27 cellular contexts compared by ENCODE assay signal in the genomic region with DNA sequence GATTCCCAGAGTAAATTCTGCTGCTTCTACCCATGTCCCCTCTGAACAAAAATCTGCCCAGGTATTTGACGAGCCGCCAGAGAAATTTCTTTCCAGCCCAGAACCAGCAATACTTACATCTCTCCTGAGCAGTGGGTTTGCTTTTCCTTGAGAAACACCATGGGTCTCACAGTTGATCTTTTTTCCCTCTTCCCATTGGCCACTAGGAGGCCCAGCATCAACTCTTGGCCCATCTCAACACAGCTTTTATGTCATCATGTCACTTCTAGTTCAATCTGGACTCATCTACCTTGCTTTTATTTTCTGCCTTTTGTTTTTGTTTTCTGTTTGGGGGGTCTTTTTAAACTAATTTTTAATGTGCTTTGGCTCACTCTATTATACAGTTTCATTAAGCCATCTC. TPM values are rescaled to one million over a fixed set of nuclear protein-coding genes. Genes with fewer than 3 reads are reported as not detected.
DNase-seq lines count a peak whose midpoint lies in the region; ATAC-seq, FAIRE-seq and TF ChIP-seq lines count a peak whose summit lies in the region.
"Had no signal": no experiment of that assay in that cellular context is flagged by ENCODE, and none has a peak within 500 bp of the region (broad histone marks: within the 10 kb centered on the region; RNA-seq: fewer than 3 reads in every experiment).

No MANE protein-coding gene starts in this region.

- no peak for ATAC-seq in SK-N-SH treated with all-trans-retinoic acid at 6 μM for 48 hours
- peak; percentile 66 for ATAC-seq in K562
- no peak for ATAC-seq in HG03135 (IDR thresholded peaks at IDR 0.05; ENCODE audit: unreplicated experiment)
- ATAC-seq: activated CD8-positive, alpha-beta T cell treated with anti-CD3 and anti-CD28 coated beads for 36 hours; activated T-helper 17 cell treated with anti-CD3 and anti-CD28 coated beads, Interleukin-2, amount 50 U/mL, for 72 hours had no signal

- TF ChIP-seq POLR2A in K562 (conservative IDR thresholded peaks at IDR 0.05) (no peak), sigmoid colon (IDR thresholded peaks at IDR 0.05) (no peak)

- H3K4me1 ChIP-seq in SK-N-SH (ENCODE audit: control insufficient read depth in 1 of 2, insufficient read depth in 2 of 2, low read depth in 1 of 2, low read length in 1 of 2) (peaks cover 0 to 14% of the 10 kb centered on the region in 2 experiments; a peak in 1 of 4 replicates), Loucy (ENCODE audit: insufficient read depth, low read length, poor library complexity, severe bottlenecking) (no peaks in the 10 kb centered on the region), K562 (replicated peaks in 1 of 2; ENCODE audit: control insufficient read depth in 2 of 2, insufficient read depth in 2 of 2, low read length in 2 of 2) (no peaks in the 10 kb centered on the region), parathyroid adenoma (peaks cover 37% of the 10 kb centered on the region), sigmoid colon (no peaks in the 10 kb centered on the region)
- H3K4me1 ChIP-seq: testis, uterus had no signal

- CTCF ChIA-PET in SK-N-SH (lab: Yijun Ruan, JAX) = interaction anchor here (0.9 to 2.1 kb wide), 3 partner anchors 12 to 276 kb away, joined by 3 to 5 read pairs (median 3); no protein-coding TSS in a partner anchor
- CTCF ChIA-PET in K562 (lab: Yijun Ruan, JAX; ENCODE audit: low intra/inter-chr PET ratio) = interaction anchor here (0.5 kb wide), 1 partner anchor 421 kb away, joined by 6 read pairs; no protein-coding TSS in a partner anchor

- H3K9ac ChIP-seq in SK-N-SH (no peak overlapping the region), Loucy (ENCODE audit: low read depth, low read length, poor library complexity, severe bottlenecking) (no peak overlapping the region), K562 (ENCODE audit: insufficient read depth in 1 of 2, low read depth in 2 of 2, low read length in 2 of 2) (no peak overlapping the region), parathyroid adenoma (no peak overlapping the region)

- in situ Hi-C loops in K562 (cut with MboI) = no loop called here

- POLR2A ChIA-PET in SK-N-SH (lab: Yijun Ruan, JAX) = interaction anchor here (1.0 kb wide), 1 partner anchor 19 kb away, joined by 3 read pairs; a partner anchor contains a TSS
- POLR2A ChIA-PET in K562 (lab: Yijun Ruan, JAX) = interaction anchor here (0.6 to 0.9 kb wide), 2 partner anchors 75 to 115 kb away, joined by 3 to 4 read pairs; no protein-coding TSS in a partner anchor

- TF ChIP-seq CTCF in SK-N-SH (IDR thresholded peaks at IDR 0.05) = peak; percentile 13; the same call in 1 of the 2 replicates
- 0 out of 2 replicates have a peak, but pooled peaks have one; percentile 19 for TF ChIP-seq CTCF in Loucy (conservative IDR thresholded peaks at IDR 0.05; ENCODE audit: low read length)
- peak; percentile 13 to 47 (median 45); a peak in 4 of 6 replicates for TF ChIP-seq CTCF in K562 (IDR thresholded peaks at IDR 0.05 in 2 of 3, conservative IDR thresholded peaks at IDR 0.05 in 1 of 3; ENCODE audit: insufficient read depth in 2 of 3, low read depth in 1 of 3, low read length in 3 of 3)
- TF ChIP-seq CTCF in parathyroid adenoma (IDR thresholded peaks at IDR 0.05) = no peak
- TF ChIP-seq CTCF in sigmoid colon (IDR thresholded peaks at IDR 0.05) = no peak

- H2AFZ ChIP-seq in SK-N-SH (ENCODE audit: low read depth) (no peak overlapping the region), Loucy (ENCODE audit: low read length) (no peak overlapping the region), K562 (ENCODE audit: low read depth, low read length) (no peak overlapping the region), parathyroid adenoma (no peak overlapping the region)

- BruUV-seq in K562 (replicated peaks; lab: Mats Ljungman, UMichigan) = no TSS peak

- H3K4me3 ChIP-seq in SK-N-SH (ENCODE audit: low read depth in 2 of 2, low read length in 1 of 2) = no peak overlapping the region
- H3K4me3 ChIP-seq in Loucy (ENCODE audit: low read length, poor library complexity, severe bottlenecking) = no peak overlapping the region
- H3K4me3 ChIP-seq in K562 = no peak overlapping the region
- H3K4me3 ChIP-seq in parathyroid adenoma (ENCODE audit: low read depth, low read length) = no peak overlapping the region
- no peak overlapping the region for H3K4me3 ChIP-seq in sigmoid colon
- H3K4me3 ChIP-seq: dorsolateral prefrontal cortex, spleen, testis, uterus had no signal

- no peaks in the 10 kb centered on the region for H3K9me1 ChIP-seq in K562 (ENCODE audit: control insufficient read depth, insufficient read depth, low read length)

- DNase-seq in SK-N-SH (no peak), K562 (ENCODE audit: extremely low read depth in 1 of 4, low spot score in 3 of 4) (peak in 3 of 4 experiments; percentile 30 to 35 (median 34)), sigmoid colon (no peak), islet precursor cell (no peak)
- DNase-seq: 8988T; activated CD8-positive, alpha-beta T cell treated with anti-CD3 and anti-CD28 coated beads for 36 hours; amniotic stem cell; brain microvascular endothelial cell; CD4-positive, alpha-beta memory T cell; dorsolateral prefrontal cortex; Kasumi-1; mesenchymal stem cell; NCI-H1092 treated with DMSO at 0.1 percent for 48 hours; NCI-H1930; NCI-H2171 treated with DMSO at 0.1 percent for 48 hours; NCI-H524 treated with DMSO at 0.1 percent for 48 hours; posterior cingulate gyrus; spleen; stimulated activated CD8-positive, alpha-beta memory T cell treated with anti-CD3 and anti-CD28 coated beads, Interleukin-4, amount 100 ng/mL, for 48 hours; testis; uterus had no signal

- no peaks in the 10 kb centered on the region for H3F3A ChIP-seq in SK-N-SH (replicated peaks; ENCODE audit: insufficient read depth)
- no peaks in the 10 kb centered on the region for H3F3A ChIP-seq in Loucy (ENCODE audit: low read depth)

- FAIRE-seq in K562 (lab: Jason Lieb, UNC) = no peak
- FAIRE-seq: GM12892 had no signal

- no peaks in the 10 kb centered on the region for H3K79me2 ChIP-seq in SK-N-SH (ENCODE audit: insufficient read depth)
- H3K79me2 ChIP-seq in Loucy (ENCODE audit: insufficient read depth, low read length) = no peaks in the 10 kb centered on the region
- H3K79me2 ChIP-seq in K562 (ENCODE audit: control insufficient read depth, insufficient read depth, low read length) = no peaks in the 10 kb centered on the region
- H3K79me2 ChIP-seq in parathyroid adenoma = peaks cover 3% of the 10 kb centered on the region

- 93% methylated on average over 2 of the region's 2 CpGs for WGBS in SK-N-SH (ENCODE audit: low lambda C conversion rate)
- WGBS in K562 (ENCODE audit: insufficient coverage, low coverage, missing lambda C conversion rate) = 3% methylated on average over 2 of the region's 2 CpGs
- 94 to 99% methylated on average over 2 of the region's 2 CpGs for WGBS in sigmoid colon, 2 donors

- no peaks in the 10 kb centered on the region for H4K20me1 ChIP-seq in SK-N-SH (ENCODE audit: insufficient read depth)
- H4K20me1 ChIP-seq in Loucy (ENCODE audit: insufficient read depth, low read length, poor library complexity, severe bottlenecking) = no peaks in the 10 kb centered on the region
- no peaks in the 10 kb centered on the region for H4K20me1 ChIP-seq in K562 (replicated peaks; ENCODE audit: control insufficient read depth, insufficient read depth, low read length)

- TF ChIP-seq RAD21 in SK-N-SH (IDR thresholded peaks at IDR 0.05; ENCODE audit: low read length) (no peak), K562 (CRISPR knock-in tag; conservative IDR thresholded peaks at IDR 0.05 in 1 of 2, IDR thresholded peaks at IDR 0.05 in 1 of 2) (no peak)

- no peak overlapping the region for H3K27ac ChIP-seq in SK-N-SH (ENCODE audit: low read depth in 2 of 2, low read length in 1 of 2)
- no peak overlapping the region for H3K27ac ChIP-seq in K562 (ENCODE audit: extremely low read depth, low read depth, low read length)
- peak overlapping the region; percentile 31 for H3K27ac ChIP-seq in parathyroid adenoma
- H3K27ac ChIP-seq in sigmoid colon = no peak overlapping the region
- H3K27ac ChIP-seq: brain microvascular endothelial cell, dorsolateral prefrontal cortex, spleen, testis, uterus had no signal

- TF ChIP-seq EP300 in SK-N-SH (IDR thresholded peaks at IDR 0.05; ENCODE audit: borderline replicate concordance in 1 of 2, low read depth in 1 of 2, low read length in 1 of 2) (no peak), K562 (IDR thresholded peaks at IDR 0.05; ENCODE audit: low read length) (no peak), sigmoid colon (IDR thresholded peaks at IDR 0.05) (no peak)

- H3K9me2 ChIP-seq in SK-N-SH (no peaks in the 10 kb centered on the region), Loucy (replicated peaks; ENCODE audit: low read depth, low read length) (no peaks in the 10 kb centered on the region)

- H3K36me3 ChIP-seq in SK-N-SH (replicated peaks in 1 of 2; ENCODE audit: control insufficient read depth in 1 of 2, insufficient read depth in 2 of 2, low read length in 1 of 2) (no peaks in the 10 kb centered on the region), Loucy (ENCODE audit: insufficient read depth, low read length) (no peaks in the 10 kb centered on the region), K562 (ENCODE audit: control insufficient read depth, insufficient read depth, low read length) (no peaks in the 10 kb centered on the region), parathyroid adenoma (ENCODE audit: control insufficient read depth, insufficient read depth, low read length) (no peaks in the 10 kb centered on the region), sigmoid colon (no peaks in the 10 kb centered on the region)
- H3K36me3 ChIP-seq: brain microvascular endothelial cell, spleen, uterus had no signal

- H3K27me3 ChIP-seq in SK-N-SH (ENCODE audit: insufficient read depth) = peaks cover 15% of the 10 kb centered on the region; the same call in 1 of the 2 replicates
- no peaks in the 10 kb centered on the region for H3K27me3 ChIP-seq in Loucy (ENCODE audit: insufficient read depth, low read length, poor library complexity, severe bottlenecking)
- H3K27me3 ChIP-seq in K562 (ENCODE audit: control insufficient read depth in 2 of 2, insufficient read depth in 2 of 2, low read length in 2 of 2) = peaks cover 2 to 12% of the 10 kb centered on the region in 2 experiments; a peak in 3 of 5 replicates
- H3K27me3 ChIP-seq in parathyroid adenoma (ENCODE audit: control insufficient read depth, insufficient read depth, low read length) = no peaks in the 10 kb centered on the region
- H3K27me3 ChIP-seq in sigmoid colon = peaks cover 0 to 12% (median 0%) of the 10 kb centered on the region in 3 donors
- H3K27me3 ChIP-seq: spleen, testis, uterus had no signal

- intact Hi-C loops in K562 (cut with micrococcal nuclease) (no loop called here), sigmoid colon (cut with DNase I) (no loop called here)

- H3K4me2 ChIP-seq in SK-N-SH (no peak overlapping the region), Loucy (ENCODE audit: low read depth, low read length, poor library complexity, severe bottlenecking) (no peak overlapping the region), K562 (ENCODE audit: insufficient read depth, low read length) (no peak overlapping the region), parathyroid adenoma (ENCODE audit: low read length) (no peak overlapping the region)

- H3K9me3 ChIP-seq in SK-N-SH (no peaks in the 10 kb centered on the region), Loucy (ENCODE audit: insufficient read depth, low read depth, low read length) (no peaks in the 10 kb centered on the region), K562 (replicated peaks; ENCODE audit: control insufficient read depth, insufficient read depth, low read depth, low read length) (no peaks in the 10 kb centered on the region), parathyroid adenoma (ENCODE audit: control insufficient read depth, low read length) (no peaks in the 10 kb centered on the region), sigmoid colon (no peaks in the 10 kb centered on the region)
- H3K9me3 ChIP-seq: spleen, testis, uterus had no signal

RNA-seq across cellular contexts. Expression of a gene that starts 18.8 kb away (rescaled TPM):
- polyA plus RNA-seq in SK-N-SH (2012; rRNA removed) (0.05 and 0.08 TPM in 2 replicates), K562 (2011; rRNA removed) (not detected in 2 replicates), K562 (2014; fragmentation: Illumina TruSeq; extraction: Trizol) (not detected in 2 replicates), K562 (2014; fragmentation: Nextera tagmentation; extraction: Ambion mirVana) (not detected), K562 (2014; rRNA removed) (not detected in 2 replicates), sigmoid colon (10 to 100 TPM in 1 of 3 donors, 1 to 10 TPM in 2; 5.4 to 11.4 (median 6.5) TPM)
- polyA plus RNA-seq in SK-N-SH (2012; cell fraction: cytosol; rRNA removed) = 0.08 TPM in 2 replicates
- polyA plus RNA-seq in SK-N-SH (2012; cell fraction: nucleus; rRNA removed) = 0.24 and 0.42 TPM in 2 replicates
- total RNA-seq in K562 (2011; cell fraction: chromatin; rRNA removed; ENCODE audit: low replicate concordance) = not detected in 2 replicates
- total RNA-seq in K562 (2011; cell fraction: nucleolus; rRNA removed) = not detected in 2 replicates
- not detected in 2 replicates for total RNA-seq in K562 (2011; cell fraction: nucleoplasm; rRNA removed)
- total RNA-seq in K562 (2014; rRNA removed) (not detected in 2 replicates), K562 (2014; rRNA removed; fragmentation: Illumina TruSeq; extraction: Trizol) (not detected in 2 replicates), K562 (2015; rRNA removed; fragmentation: Illumina TruSeq; extraction: Trizol) (not detected in 2 replicates), K562 (2021) (0.04 and 0.09 TPM in 2 replicates), sigmoid colon (10 to 100 TPM; 18.6 to 43.3 (median 32.7) TPM)
- not detected in 2 replicates for polyA plus RNA-seq in K562 (2011; cell fraction: cytosol; rRNA removed)
- not detected in 2 replicates for polyA plus RNA-seq in K562 (2011; cell fraction: nucleus; rRNA removed)
- 0.03 TPM in 1 of 2 replicates, not detected in the other for polyA plus RNA-seq in K562 (2012)
- polyA minus RNA-seq in K562 (2011; rRNA and poly(A)+ RNA removed) = not detected in 2 replicates
- not detected in 2 replicates for polyA minus RNA-seq in K562 (2011; cell fraction: cytosol; rRNA and poly(A)+ RNA removed)
- polyA minus RNA-seq in K562 (2011; cell fraction: nucleus; rRNA and poly(A)+ RNA removed) = not detected in 2 replicates
- total RNA-seq: activated CD8-positive, alpha-beta T cell treated with anti-CD3 and anti-CD28 coated beads for 36 hours; activated T-helper 17 cell treated with anti-CD3 and anti-CD28 coated beads, Interleukin-2, amount 50 U/mL, for 72 hours had no signal

Comparison
In these comparisons a context has a peak if more than half of its experiments do, and no peak if none do; other contexts are left out.
1. DNase-seq: peak in K562 (3 of 4); none in SK-N-SH (single experiment), sigmoid colon (single experiment) and islet precursor cell (single experiment).
2. CTCF ChIP-seq: peak in SK-N-SH (single experiment), Loucy (single experiment) and K562 (3 of 3); none in parathyroid adenoma (single experiment) and sigmoid colon (0 of 4).